Comparison of ENCODE assay signal across 8 cellular contexts in the genomic region with DNA sequence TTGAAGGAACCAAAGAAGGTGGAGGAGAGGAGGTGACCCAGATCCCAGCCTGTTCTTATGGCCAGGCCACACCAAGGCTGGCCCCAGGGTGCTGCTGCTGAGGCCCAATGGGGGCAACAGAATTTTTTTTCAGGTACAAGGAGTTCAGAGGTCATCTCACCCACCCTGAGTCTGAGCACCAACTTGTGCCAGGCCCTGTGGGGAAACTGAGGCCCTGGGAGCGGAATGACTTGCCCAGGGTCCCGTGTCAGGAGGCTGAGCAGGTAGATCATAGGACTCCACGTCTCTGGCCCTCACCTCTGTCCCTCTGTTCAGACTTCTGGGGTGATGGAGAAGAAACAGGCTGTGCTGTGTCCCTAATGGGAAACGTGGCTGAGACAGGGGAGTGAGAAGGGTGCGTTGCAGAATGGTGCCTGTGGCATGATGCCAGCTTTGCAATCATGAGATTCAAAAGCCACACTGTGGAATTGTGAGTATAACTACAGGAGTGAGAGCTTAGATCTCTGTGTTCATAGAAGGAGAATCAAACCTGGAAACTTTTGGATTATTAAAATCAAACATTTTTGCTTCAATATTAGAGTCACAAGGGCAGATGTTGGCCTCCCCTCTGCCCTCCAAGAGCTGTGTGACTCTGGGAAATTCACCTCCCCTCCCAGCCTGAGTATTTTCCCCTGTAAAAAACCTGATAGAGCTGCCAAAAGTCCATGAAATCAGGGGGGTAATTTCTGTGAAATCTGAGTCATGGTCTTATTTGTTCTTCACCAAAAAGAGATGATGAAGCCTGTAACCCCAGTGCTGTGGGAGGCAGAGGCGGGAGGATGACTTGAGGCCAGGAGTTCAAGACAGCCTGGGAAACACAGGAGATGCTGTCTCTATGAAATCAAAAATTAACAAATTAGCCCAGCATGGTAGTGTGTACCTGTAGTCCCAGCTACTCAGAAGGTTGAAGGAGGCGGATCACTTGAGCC. TPM values are rescaled to one million over a fixed set of nuclear protein-coding genes. Genes with fewer than 3 reads are reported as not detected.
DNase-seq lines count a peak whose midpoint lies in the region; ATAC-seq and TF ChIP-seq lines count a peak whose summit lies in the region.

No MANE protein-coding gene starts in this region.

- no peaks in the 10 kb centered on the region for H3K79me2 ChIP-seq in PC-3 (ENCODE audit: low read length)

- no peaks in the 10 kb centered on the region for H3K36me3 ChIP-seq in PC-3 (ENCODE audit: low read depth, low read length)
- no peaks in the 10 kb centered on the region for H3K36me3 ChIP-seq in WERI-Rb-1

- ATAC-seq in GM19023 (IDR thresholded peaks at IDR 0.05; ENCODE audit: unreplicated experiment) (peak; percentile 15), HG03095 (IDR thresholded peaks at IDR 0.05; ENCODE audit: unreplicated experiment) (no peak), PC-3 (no peak; the same call in 1 of the 2 replicates)

- H3K9me3 ChIP-seq in PC-3 (ENCODE audit: low read length) (no peaks in the 10 kb centered on the region), WERI-Rb-1 (ENCODE audit: severe bottlenecking) (peaks cover 2% of the 10 kb centered on the region)

- peaks cover 61% of the 10 kb centered on the region for H3K4me1 Mint-ChIP-seq in activated CD4-positive, alpha-beta T cell treated with anti-CD3 and anti-CD28 coated beads, Interleukin-2, amount 10 ng/mL, durations not matched to agents 7 days and 5 days

- TF ChIP-seq CTCF in fibroblast of villous mesenchyme (IDR thresholded peaks at IDR 0.05; ENCODE audit: insufficient read depth, low read depth, low read length) (no peak), PC-3 (conservative IDR thresholded peaks at IDR 0.05; ENCODE audit: low read depth, low read length) (no peak), WERI-Rb-1 (IDR thresholded peaks at IDR 0.05; ENCODE audit: low read depth, low read length) (no peak)

- H2AFZ ChIP-seq in PC-3 (ENCODE audit: low read length), result no peak overlapping the region

- CTCF ChIA-PET in activated CD4-positive, alpha-beta T cell treated with anti-CD3 and anti-CD28 coated beads, Interleukin-2, amount 10 ng/mL, durations not matched to agents 7 days and 5 days (lab: Charles Lee), result interaction anchor here (1.0 to 4.1 kb wide), 7 partner anchors 11 to 47 kb away, joined by 3 to 53 read pairs (median 4); partner anchors contain the start of gene APOL2
- CTCF ChIA-PET in PC-3 (lab: Charles Lee), result no interaction called here

- H4K20me1 ChIP-seq in PC-3 (ENCODE audit: low read length), result no peaks in the 10 kb centered on the region

- H3K27me3 ChIP-seq in PC-3 (ENCODE audit: low read length) (no peaks in the 10 kb centered on the region), WERI-Rb-1 (ENCODE audit: insufficient read depth, low read depth, severe bottlenecking) (no peaks in the 10 kb centered on the region)

- no peaks in the 10 kb centered on the region for H3K9me2 ChIP-seq in PC-3 (replicated peaks; ENCODE audit: low read length)

- peaks cover 35% of the 10 kb centered on the region for H3K36me3 Mint-ChIP-seq in activated CD4-positive, alpha-beta T cell treated with anti-CD3 and anti-CD28 coated beads, Interleukin-2, amount 10 ng/mL, durations not matched to agents 7 days and 5 days (ENCODE audit: low read depth)

- no peaks in the 10 kb centered on the region for H3F3A ChIP-seq in PC-3 (ENCODE audit: low read length, unreplicated experiment)

- no peak overlapping the region for H3K9ac ChIP-seq in PC-3 (ENCODE audit: low read length)

- peak overlapping the region; percentile 93 for H3K27ac Mint-ChIP-seq in activated CD4-positive, alpha-beta T cell treated with anti-CD3 and anti-CD28 coated beads, Interleukin-2, amount 10 ng/mL, durations not matched to agents 7 days and 5 days

- H3K4me3 ChIP-seq in fibroblast of villous mesenchyme (ENCODE audit: low read depth, low read length) (peak overlapping the region; percentile 68), PC-3 (ENCODE audit: low read length) (no peak overlapping the region), WERI-Rb-1 (ENCODE audit: low read depth, low read length) (no peak overlapping the region)

- H3K27me3 Mint-ChIP-seq in activated CD4-positive, alpha-beta T cell treated with anti-CD3 and anti-CD28 coated beads, Interleukin-2, amount 10 ng/mL, durations not matched to agents 7 days and 5 days, result no peaks in the 10 kb centered on the region

- no peak overlapping the region for H3K27ac ChIP-seq in PC-3 (ENCODE audit: low read length)
- no peak overlapping the region for H3K27ac ChIP-seq in WERI-Rb-1

- intact Hi-C loops in PC-3 (cut with micrococcal nuclease), result no loop called here

- DNase-seq in activated CD4-positive, alpha-beta T cell treated with anti-CD3 and anti-CD28 coated beads, Interleukin-2, amount 10 ng/mL, durations not matched to agents 7 days and 5 days, result no peak
- DNase-seq in fibroblast of villous mesenchyme (ENCODE audit: low read depth) (peak; percentile 46), AG08395 (ENCODE audit: low spot score) (no peak), PC-3 (no peak), WERI-Rb-1 (no peak)
- peak; percentile 45 to 46 for DNase-seq in stimulated activated CD4-positive, alpha-beta T cell treated with anti-CD3 and anti-CD28 coated beads, Interleukin-1b, Interleukin-23, amount 100 ng/mL, for 4 hours (ENCODE audit: low read depth in 2 of 2)

- peak overlapping the region; percentile 90 for H3K4me3 Mint-ChIP-seq in activated CD4-positive, alpha-beta T cell treated with anti-CD3 and anti-CD28 coated beads, Interleukin-2, amount 10 ng/mL, durations not matched to agents 7 days and 5 days

- peaks cover 4% of the 10 kb centered on the region for H3K9me3 Mint-ChIP-seq in activated CD4-positive, alpha-beta T cell treated with anti-CD3 and anti-CD28 coated beads, Interleukin-2, amount 10 ng/mL, durations not matched to agents 7 days and 5 days

- no peaks in the 10 kb centered on the region for H3K4me1 ChIP-seq in PC-3 (ENCODE audit: insufficient read depth, low read length)

- POLR2A ChIA-PET in activated CD4-positive, alpha-beta T cell treated with anti-CD3 and anti-CD28 coated beads, Interleukin-2, amount 10 ng/mL, durations not matched to agents 7 days and 5 days (lab: Charles Lee), result interaction anchor here (1.7 kb wide), 1 partner anchor 15 kb away, joined by 7 read pairs; the partner anchor contains the start of gene APOL2
- POLR2A ChIA-PET in PC-3 (lab: Charles Lee; ENCODE audit: unreplicated experiment), result no interaction called here

- H3K4me2 ChIP-seq in PC-3 (ENCODE audit: low read length), result no peak overlapping the region

- BruUV-seq in PC-3 (replicated peaks; lab: Mats Ljungman, UMichigan), result no TSS peak

RNA-seq across cellular contexts. Expression of gene APOL1, which starts 0.9 kb away (rescaled TPM):
- 10 to 100 TPM; 50.9 to 60.0 TPM for total RNA-seq in activated CD4-positive, alpha-beta T cell treated with anti-CD3 and anti-CD28 coated beads, Interleukin-2, amount 10 ng/mL, durations not matched to agents 7 days and 5 days
- total RNA-seq in fibroblast of villous mesenchyme (12.9 and 21.6 TPM in 2 replicates), PC-3 (2014; rRNA removed) (0.52 TPM in 1 of 2 replicates, not detected in the other)

RNA-seq across cellular contexts. Expression of gene APOL2, which starts 14.5 kb away (rescaled TPM):
- total RNA-seq in activated CD4-positive, alpha-beta T cell treated with anti-CD3 and anti-CD28 coated beads, Interleukin-2, amount 10 ng/mL, durations not matched to agents 7 days and 5 days, result 10 to 100 TPM; 77.0 to 85.4 TPM
- total RNA-seq in fibroblast of villous mesenchyme (42.5 and 78.2 TPM in 2 replicates), PC-3 (2014; rRNA removed) (9.7 and 15.7 TPM in 2 replicates)

RNA-seq across cellular contexts. Expression of gene APOL4, which starts 52.2 kb away (rescaled TPM):
- total RNA-seq in activated CD4-positive, alpha-beta T cell treated with anti-CD3 and anti-CD28 coated beads, Interleukin-2, amount 10 ng/mL, durations not matched to agents 7 days and 5 days, result under 1 TPM; 0.54 to 0.57 TPM
- total RNA-seq in fibroblast of villous mesenchyme, result not detected in 2 replicates
- 0.04 TPM in 1 of 2 replicates, not detected in the other for total RNA-seq in PC-3 (2014; rRNA removed)

Comparison
In these comparisons a context has a peak if more than half of its experiments do, and no peak if none do; other contexts are left out.
1. DNase-seq: peak in fibroblast of villous mesenchyme (single experiment) and stimulated activated CD4-positive, alpha-beta T cell treated with anti-CD3 and anti-CD28 coated beads, Interleukin-1b, Interleukin-23, amount 100 ng/mL, for 4 hours (2 of 2); none in activated CD4-positive, alpha-beta T cell treated with anti-CD3 and anti-CD28 coated beads, Interleukin-2, amount 10 ng/mL, durations not matched to agents 7 days and 5 days (single experiment), AG08395 (single experiment), PC-3 (single experiment) and WERI-Rb-1 (single experiment).